Comparison of ENCODE assay signal across 10 cellular contexts in genomic region chr1:25017436-25018109, GRCh38.
DNase-seq lines count a peak whose midpoint lies in the region; ATAC-seq, FAIRE-seq and TF ChIP-seq lines count a peak whose summit lies in the region.
"Had no signal": no experiment of that assay in that cellular context is flagged by ENCODE, and none has a peak within 500 bp of the region (broad histone marks: within the 10 kb centered on the region; RNA-seq: fewer than 3 reads in every experiment).

No MANE protein-coding gene starts in this region.

- H3K14ac ChIP-seq in H1 (ENCODE audit: insufficient read length), result no peak overlapping the region

- H3K27ac Mint-ChIP-seq in activated CD4-positive, alpha-beta T cell treated with anti-CD3 and anti-CD28 coated beads, Interleukin-2, amount 10 ng/mL, durations not matched to agents 7 days and 5 days, result peak overlapping the region; percentile 73

- TF ChIP-seq RAD21 in H1 (IDR thresholded peaks at IDR 0.05 in 1 of 2, conservative IDR thresholded peaks at IDR 0.05 in 1 of 2; ENCODE audit: low read depth in 2 of 2, low read length in 2 of 2), result peak in 1 of 2 experiments; percentile 11; a peak in 1 of 4 replicates

- no peak overlapping the region for H3K4ac ChIP-seq in H1 (replicated peaks; ENCODE audit: insufficient read length, low read depth, low read length)

- peaks cover 3% of the 10 kb centered on the region for H3K9me3 Mint-ChIP-seq in activated CD4-positive, alpha-beta T cell treated with anti-CD3 and anti-CD28 coated beads, Interleukin-2, amount 10 ng/mL, durations not matched to agents 7 days and 5 days

- peaks cover 64% of the 10 kb centered on the region for H3K4me1 Mint-ChIP-seq in activated CD4-positive, alpha-beta T cell treated with anti-CD3 and anti-CD28 coated beads, Interleukin-2, amount 10 ng/mL, durations not matched to agents 7 days and 5 days

- H3K27ac ChIP-seq in SK-N-MC (peak overlapping the region; percentile 3; the same call in 1 of the 2 replicates), H1 (ENCODE audit: low read depth, low read length) (no peak overlapping the region)

- H2BK12ac ChIP-seq in H1 (ENCODE audit: low read depth, low read length), result peak overlapping the region; percentile 21; the same call in 1 of the 2 replicates

- H2AFZ ChIP-seq in H1 (ENCODE audit: low read length), result no peak overlapping the region

- no peaks in the 10 kb centered on the region for H3K36me3 ChIP-seq in SK-N-MC (ENCODE audit: insufficient read depth, low read length)
- H3K36me3 ChIP-seq in H1 (ENCODE audit: control insufficient read depth in 2 of 4, insufficient read depth in 4 of 4, low read length in 3 of 4), result no peaks in the 10 kb centered on the region

- H2BK20ac ChIP-seq in H1 (ENCODE audit: low read length), result no peak overlapping the region

- no peaks in the 10 kb centered on the region for H3K9me3 ChIP-seq in SK-N-MC (ENCODE audit: low read depth, low read length)
- no peaks in the 10 kb centered on the region for H3K9me3 ChIP-seq in H1 (ENCODE audit: insufficient read depth in 2 of 2, low read depth in 1 of 2, low read length in 1 of 2)

- H2BK120ac ChIP-seq in H1 (replicated peaks; ENCODE audit: low read depth, low read length), result no peak overlapping the region

- H3K4me3 ChIP-seq in SK-N-MC, result no peak overlapping the region
- H3K4me3 ChIP-seq in H1 (ENCODE audit: extremely low read depth in 1 of 4, insufficient read depth in 2 of 4, low read depth in 3 of 4, low read length in 4 of 4), result no peak overlapping the region
- no peak overlapping the region for H3K4me3 ChIP-seq in skeletal muscle cell (ENCODE audit: low read depth, low read length)

- H3K79me2 ChIP-seq in H1 (ENCODE audit: control insufficient read depth in 1 of 2, insufficient read depth in 2 of 2, low read length in 2 of 2), result no peaks in the 10 kb centered on the region

- H3K18ac ChIP-seq in H1 (ENCODE audit: extremely low read depth, low read length), result no peak overlapping the region

- no peak overlapping the region for H3K23ac ChIP-seq in H1 (ENCODE audit: insufficient read length)

- H2BK15ac ChIP-seq in H1 (ENCODE audit: low read length), result no peak overlapping the region

- WGBS in H1 (ENCODE audit: extremely low coverage in 1 of 2, insufficient coverage in 1 of 2, insufficient read length in 1 of 2, insufficient replicate concordance in 2 of 2, low coverage in 1 of 2, low lambda C conversion rate in 2 of 2, missing lambda C conversion rate in 1 of 2), 2 experiments, result 76% methylated on average over 11 of the region's 11 CpGs; no CpG with 5 or more reads in 1 of the 2 experiments

- ATAC-seq in HG02763 (IDR thresholded peaks at IDR 0.05; ENCODE audit: unreplicated experiment) (no peak), GM21576 (IDR thresholded peaks at IDR 0.05; ENCODE audit: unreplicated experiment) (no peak)

- TF ChIP-seq CTCF in H1 (IDR thresholded peaks at IDR 0.05; ENCODE audit: control extremely low read depth in 1 of 3, insufficient read depth in 1 of 3, low read depth in 1 of 3, low read length in 3 of 3), result peak; percentile 13 to 32 (median 30); a peak in 3 of 4 replicates

- DNase-seq in activated CD4-positive, alpha-beta T cell treated with anti-CD3 and anti-CD28 coated beads, Interleukin-2, amount 10 ng/mL, durations not matched to agents 7 days and 5 days, result no peak
- no peak for DNase-seq in activated CD4-positive, alpha-beta T cell treated with anti-CD3 and anti-CD28 coated beads for 1 hour
- DNase-seq in SK-N-MC (ENCODE audit: low read depth, low spot score) (no peak), H1 (ENCODE audit: low read depth in 1 of 2, low spot score in 2 of 2) (no peak), skeletal muscle cell (ENCODE audit: low read depth) (peak; percentile 60), NCI-H2081 (lab: John Stamatoyannopoulos, UW) (no peak)
- DNase-seq: NCI-H2227 treated with DMSO at 0.1 percent for 48 hours; stimulated activated CD4-positive, alpha-beta T cell treated with anti-CD3 and anti-CD28 coated beads, Interleukin-1b, Interleukin-23, amount 100 ng/mL, for 48 hours had no signal

- no peaks in the 10 kb centered on the region for H3K27me3 ChIP-seq in H1 (replicated peaks in 1 of 4; ENCODE audit: control insufficient read depth in 3 of 4, extremely low read depth in 1 of 4, insufficient read depth in 3 of 4, low read length in 3 of 4)

- H3K79me1 ChIP-seq in H1 (ENCODE audit: low read depth, low read length), result no peaks in the 10 kb centered on the region

- TF ChIP-seq POLR2A in H1 (IDR thresholded peaks at IDR 0.05; ENCODE audit: control extremely low read depth in 1 of 2, low read depth in 2 of 2, low read length in 2 of 2), result no peak

- H4K8ac ChIP-seq in H1 (ENCODE audit: extremely low read depth, insufficient read depth, low read length), result peak overlapping the region; percentile 53

- H3K36me3 Mint-ChIP-seq in activated CD4-positive, alpha-beta T cell treated with anti-CD3 and anti-CD28 coated beads, Interleukin-2, amount 10 ng/mL, durations not matched to agents 7 days and 5 days (ENCODE audit: low read depth), result no peaks in the 10 kb centered on the region

- H3K9ac ChIP-seq in SK-N-MC (ENCODE audit: insufficient read length), result peak overlapping the region; percentile 25
- no peak overlapping the region for H3K9ac ChIP-seq in H1 (replicated peaks in 1 of 4; ENCODE audit: extremely low read depth in 1 of 4, low read depth in 3 of 4, low read length in 3 of 4)

- H3K56ac ChIP-seq in H1 (replicated peaks; ENCODE audit: insufficient read length, low read depth, low read length), result no peak overlapping the region

- H2AK5ac ChIP-seq in H1 (ENCODE audit: low read depth, low read length), result no peak overlapping the region

- H3K23me2 ChIP-seq in H1 (ENCODE audit: low read depth, low read length), result 0 out of 2 replicates have a peak, but pooled peaks cover 5% of the 10 kb centered on the region

- H4K5ac ChIP-seq in H1 (ENCODE audit: insufficient read length, low read depth, low read length), result no peak overlapping the region

- no peak for TF ChIP-seq EP300 in H1 (IDR thresholded peaks at IDR 0.05; ENCODE audit: borderline replicate concordance in 1 of 2, low read depth in 2 of 2, low read length in 2 of 2)

- no peaks in the 10 kb centered on the region for H3K27me3 Mint-ChIP-seq in activated CD4-positive, alpha-beta T cell treated with anti-CD3 and anti-CD28 coated beads, Interleukin-2, amount 10 ng/mL, durations not matched to agents 7 days and 5 days

- H3K4me3 Mint-ChIP-seq in activated CD4-positive, alpha-beta T cell treated with anti-CD3 and anti-CD28 coated beads, Interleukin-2, amount 10 ng/mL, durations not matched to agents 7 days and 5 days, result no peak overlapping the region

- CTCF ChIA-PET in activated CD4-positive, alpha-beta T cell treated with anti-CD3 and anti-CD28 coated beads, Interleukin-2, amount 10 ng/mL, durations not matched to agents 7 days and 5 days (lab: Charles Lee), result interaction anchor here (0.6 to 3.0 kb wide), 8 partner anchors 10 to 442 kb away, joined by 3 to 9 read pairs (median 4); no protein-coding TSS in a partner anchor
- CTCF ChIA-PET in H1 (lab: Charles Lee; ENCODE audit: partially characterized antibody), result interaction anchor here (0.5 to 2.0 kb wide), 10 partner anchors 9 to 199 kb away, joined by 3 to 7 read pairs (median 4); no protein-coding TSS in a partner anchor

- no peak for FAIRE-seq in H1 (lab: Jason Lieb, UNC)

- H4K20me1 ChIP-seq in H1 (replicated peaks in 1 of 2; ENCODE audit: control insufficient read depth in 1 of 2, insufficient read depth in 2 of 2, low read length in 2 of 2), result peaks cover 0 to 5% of the 10 kb centered on the region in 2 experiments

- peaks cover 0 to 11% (median 6%) of the 10 kb centered on the region in 4 experiments; a peak in 6 of 7 replicates for H3K4me1 ChIP-seq in H1 (replicated peaks in 1 of 4; ENCODE audit: control insufficient read depth in 3 of 4, insufficient read depth in 4 of 4, low read length in 3 of 4)

- H3K4me2 ChIP-seq in H1 (ENCODE audit: insufficient read depth in 1 of 2, low read depth in 2 of 2, low read length in 2 of 2), result no peak overlapping the region

- H2BK5ac ChIP-seq in H1 (ENCODE audit: low read depth, low read length), result no peak overlapping the region

- POLR2A ChIA-PET in activated CD4-positive, alpha-beta T cell treated with anti-CD3 and anti-CD28 coated beads, Interleukin-2, amount 10 ng/mL, durations not matched to agents 7 days and 5 days (lab: Charles Lee), result no interaction called here
- POLR2A ChIA-PET in H1 (lab: Charles Lee; ENCODE audit: partially characterized antibody), result interaction anchor here (2.3 kb wide), 1 partner anchor 8 kb away, joined by 6 read pairs; no protein-coding TSS in a partner anchor

- no peak overlapping the region for H4K91ac ChIP-seq in H1 (replicated peaks; ENCODE audit: insufficient read length, low read length)

TF ChIP-seq in H1, 55 proteins besides CTCF, POLR2A, EP300 and RAD21 (continues in another document):
- TF ChIP-seq E2F6 (IDR thresholded peaks at IDR 0.05) (no peak), BACH1 (IDR thresholded peaks at IDR 0.05; ENCODE audit: low read length) (no peak), CBX5 (IDR thresholded peaks at IDR 0.05; ENCODE audit: low read depth, low read length) (no peak), BRCA1 (IDR thresholded peaks at IDR 0.05; ENCODE audit: low read depth, low read length) (no peak)
